In the genomic region with DNA sequence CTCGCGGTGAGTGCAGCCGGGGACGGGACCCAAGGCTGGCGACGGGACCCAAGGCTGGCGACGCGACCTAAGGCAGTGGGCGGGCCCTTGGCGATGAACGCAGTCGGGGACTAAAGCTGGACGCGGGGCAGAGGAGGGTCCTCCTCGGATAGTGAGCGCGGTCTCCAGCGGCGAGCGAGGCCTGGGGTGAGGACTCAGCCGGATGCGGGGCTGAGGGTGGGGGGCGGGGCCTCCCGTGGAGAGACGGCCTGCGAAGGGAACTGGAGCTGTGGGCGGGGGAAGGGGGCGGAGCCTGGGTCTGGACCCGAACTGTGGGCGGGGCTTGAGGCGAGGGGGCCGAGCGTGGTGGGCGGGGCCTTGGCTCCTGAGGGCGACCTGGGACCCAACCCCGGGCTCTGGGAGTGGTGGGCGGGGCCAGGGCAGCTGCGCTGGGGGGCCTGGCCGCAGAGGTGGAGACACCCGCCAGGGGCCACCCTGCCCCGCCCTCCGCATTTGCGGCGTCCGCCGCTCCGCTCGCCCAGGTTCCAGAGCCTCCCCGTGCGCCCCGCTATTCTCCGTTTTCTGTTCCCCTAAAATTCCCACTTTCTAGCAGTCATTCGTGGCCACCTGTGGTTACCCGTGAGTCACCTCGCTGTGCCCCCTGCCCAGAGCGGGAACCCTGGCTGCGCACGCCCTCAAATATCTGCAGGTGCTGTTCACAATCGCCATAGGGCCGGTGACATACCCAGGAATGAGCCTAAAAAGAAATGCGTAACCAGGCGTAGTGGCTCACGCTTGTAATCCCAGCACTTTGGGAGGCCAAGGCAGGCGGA, we compare ENCODE assay signal across 8 cellular contexts. TPM values are rescaled to one million over a fixed set of nuclear protein-coding genes. Genes with fewer than 3 reads are reported as not detected.
DNase-seq lines count a peak whose midpoint lies in the region; ATAC-seq and TF ChIP-seq lines count a peak whose summit lies in the region.

No MANE protein-coding gene starts in this region.

- peak overlapping the region; percentile 87 for H3K4me3 ChIP-seq in H7 (ENCODE audit: insufficient read depth, low read depth, low read length)

- peak overlapping the region; percentile 87 for H3K27ac Mint-ChIP-seq in nephron progenitor cell

- peaks cover 35% of the 10 kb centered on the region for H3K27me3 Mint-ChIP-seq in nephron progenitor cell (ENCODE audit: low read depth, poor library complexity)

- ATAC-seq in stimulated activated naive CD8-positive, alpha-beta T cell treated with anti-CD3 and anti-CD28 coated beads, Interleukin-15, Interleukin-2, amounts not matched to agents 100 U/mL and 50 U/mL, for 24 hours: peak; percentile 80

- DNase-seq in ELR (ENCODE audit: low read depth) (peak; percentile 97), H7 (peak; percentile 100), M059J (ENCODE audit: low read depth) (peak; percentile 83), SHP77 (lab: John Stamatoyannopoulos, UW) (peak; percentile 90 to 95), activated gamma-delta T cell (lab: John Stamatoyannopoulos, UW) (peak; percentile 96), fibroblast of the conjunctiva (ENCODE audit: low read depth) (peak; percentile 90), nephron progenitor cell (peak; percentile 100)
- DNase-seq in stimulated activated naive CD8-positive, alpha-beta T cell treated with anti-CD3 and anti-CD28 coated beads, Interleukin-15, Interleukin-2, amounts not matched to agents 100 U/mL and 50 U/mL, for 24 hours: peak; percentile 100

- peaks cover 23% of the 10 kb centered on the region for H3K36me3 Mint-ChIP-seq in nephron progenitor cell (ENCODE audit: low read depth)

- TF ChIP-seq CTCF in nephron progenitor cell (IDR thresholded peaks at IDR 0.05): no peak

- H3K36me3 ChIP-seq in H7 (replicated peaks; ENCODE audit: control insufficient read depth, insufficient read depth, low read length): no peaks in the 10 kb centered on the region

- H3K27me3 ChIP-seq in H7 (ENCODE audit: control insufficient read depth, insufficient read depth, low read length): peaks cover 8% of the 10 kb centered on the region

- peaks cover 5% of the 10 kb centered on the region for H3K9me3 Mint-ChIP-seq in nephron progenitor cell

- H3K4me3 Mint-ChIP-seq in nephron progenitor cell: peak overlapping the region; percentile 86

- peaks cover 11% of the 10 kb centered on the region for H3K4me1 Mint-ChIP-seq in nephron progenitor cell

RNA-seq across cellular contexts. Expression of gene BRF1, which starts 0.5 kb away (rescaled TPM):
- 18.5 and 24.6 TPM in 2 replicates for total RNA-seq in H7 (2014; rRNA removed; shearing (Covaris generic))
- total RNA-seq in M059J (2014; rRNA removed; shearing (Covaris generic)): 10.4 and 13.0 TPM in 2 replicates

RNA-seq across cellular contexts. Expression of gene PACS2, which starts 13.2 kb away (rescaled TPM):
- 79.2 and 112 TPM in 2 replicates for total RNA-seq in H7 (2014; rRNA removed; shearing (Covaris generic))
- 11.0 and 24.7 TPM in 2 replicates for total RNA-seq in M059J (2014; rRNA removed; shearing (Covaris generic))

RNA-seq across cellular contexts. Expression of gene BTBD6, which starts 53.0 kb away (rescaled TPM):
- total RNA-seq in H7 (2014; rRNA removed; shearing (Covaris generic)): 18.7 and 22.3 TPM in 2 replicates
- 28.4 and 39.2 TPM in 2 replicates for total RNA-seq in M059J (2014; rRNA removed; shearing (Covaris generic))

Comparison
In these comparisons a context has a peak if more than half of its experiments do, and no peak if none do; other contexts are left out.
1. Peak in every context shown above with its lines: DNase-seq, ATAC-seq and H3K4me3 ChIP-seq.